Comparison of ENCODE assay signal across 8 cellular contexts in the genomic region with DNA sequence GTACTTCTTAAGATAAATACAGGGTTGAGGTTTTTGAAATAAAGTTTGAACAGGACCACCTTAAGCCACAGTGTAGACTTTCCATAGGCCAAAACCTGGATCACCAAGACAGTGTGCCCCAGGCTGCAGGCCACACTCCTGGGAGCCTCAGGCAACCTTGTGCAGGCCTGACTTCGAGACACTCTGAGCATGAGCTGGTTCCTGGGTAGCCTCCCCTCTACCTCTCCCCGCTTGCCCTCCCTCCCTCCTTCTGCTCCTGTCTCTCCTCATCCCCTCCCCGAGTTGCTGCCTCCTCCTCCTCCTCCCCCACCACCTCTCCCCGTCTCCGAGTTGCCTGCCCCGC. TPM values are rescaled to one million over a fixed set of nuclear protein-coding genes. Genes with fewer than 3 reads are reported as not detected.
DNase-seq lines count a peak whose midpoint lies in the region; ATAC-seq and TF ChIP-seq lines count a peak whose summit lies in the region.

No MANE protein-coding gene starts in this region.

- H3K36me3 ChIP-seq in skeletal muscle tissue (ENCODE audit: control insufficient read depth in 3 of 3, insufficient read depth in 3 of 3, low read length in 3 of 3) = no peaks in the 10 kb centered on the region

- peaks cover 20 to 34% (median 28%) of the 10 kb centered on the region in 3 donors for H3K4me1 ChIP-seq in skeletal muscle tissue (ENCODE audit: control insufficient read depth in 3 of 3, insufficient read depth in 3 of 3, low read length in 3 of 3)

- peaks cover 5% of the 10 kb centered on the region for H3K27me3 Mint-ChIP-seq in activated CD8-positive, alpha-beta memory T cell treated with anti-CD3 and anti-CD28 coated beads, Interleukin-2, amount 10 ng/mL, durations not matched to agents 7 days and 5 days
- H3K27me3 Mint-ChIP-seq in glutamatergic neuron (ENCODE audit: unreplicated experiment) = no peaks in the 10 kb centered on the region

- peak overlapping the region in 2 of 3 donors; percentile 68 to 71 for H3K9ac ChIP-seq in skeletal muscle tissue (ENCODE audit: low read depth in 1 of 3, low read length in 3 of 3)

- peak overlapping the region; percentile 94 for H3K27ac ChIP-seq in skeletal muscle tissue (ENCODE audit: low read depth, low read length)

- no peaks in the 10 kb centered on the region for H3K9me3 Mint-ChIP-seq in activated CD8-positive, alpha-beta memory T cell treated with anti-CD3 and anti-CD28 coated beads, Interleukin-2, amount 10 ng/mL, durations not matched to agents 7 days and 5 days (ENCODE audit: low read depth)
- H3K9me3 Mint-ChIP-seq in glutamatergic neuron (ENCODE audit: unreplicated experiment) = no peaks in the 10 kb centered on the region

- H3K27ac Mint-ChIP-seq in activated CD8-positive, alpha-beta memory T cell treated with anti-CD3 and anti-CD28 coated beads, Interleukin-2, amount 10 ng/mL, durations not matched to agents 7 days and 5 days = peak overlapping the region; percentile 11
- no peak overlapping the region for H3K27ac Mint-ChIP-seq in glutamatergic neuron (ENCODE audit: unreplicated experiment)

- H3K27me3 ChIP-seq in skeletal muscle tissue (ENCODE audit: control insufficient read depth in 3 of 3, insufficient read depth in 3 of 3, low read length in 3 of 3) = no peaks in the 10 kb centered on the region

- peaks cover 3% of the 10 kb centered on the region for H3K36me3 Mint-ChIP-seq in activated CD8-positive, alpha-beta memory T cell treated with anti-CD3 and anti-CD28 coated beads, Interleukin-2, amount 10 ng/mL, durations not matched to agents 7 days and 5 days
- no peaks in the 10 kb centered on the region for H3K36me3 Mint-ChIP-seq in glutamatergic neuron (ENCODE audit: unreplicated experiment)

- CTCF ChIA-PET in activated CD8-positive, alpha-beta memory T cell treated with anti-CD3 and anti-CD28 coated beads, Interleukin-2, amount 10 ng/mL, durations not matched to agents 7 days and 5 days (lab: Charles Lee) = interaction anchor here (1.0 to 1.3 kb wide), 2 partner anchors 9 to 22 kb away, joined by 3 to 4 read pairs; no protein-coding TSS in a partner anchor

- peak overlapping the region; percentile 53 to 56 (median 55) for H3K4me3 ChIP-seq in skeletal muscle tissue (ENCODE audit: low read length in 3 of 3)

- peak overlapping the region; percentile 28 for H3K4me3 Mint-ChIP-seq in activated CD8-positive, alpha-beta memory T cell treated with anti-CD3 and anti-CD28 coated beads, Interleukin-2, amount 10 ng/mL, durations not matched to agents 7 days and 5 days
- peak overlapping the region; percentile 70 for H3K4me3 Mint-ChIP-seq in glutamatergic neuron (ENCODE audit: unreplicated experiment)

- no peak for DNase-seq in activated CD8-positive, alpha-beta memory T cell treated with anti-CD3 and anti-CD28 coated beads, Interleukin-2, amount 10 ng/mL, durations not matched to agents 7 days and 5 days
- no peak for DNase-seq in activated CD8-positive, alpha-beta memory T cell treated with anti-CD3 and anti-CD28 coated beads, Interleukin-2, amount 50 U/mL, for 48 hours
- DNase-seq in RKO (ENCODE audit: low spot score) (peak; percentile 36), glutamatergic neuron (no peak), NCI-H2107 (lab: John Stamatoyannopoulos, UW) (no peak)

- peaks cover 27% of the 10 kb centered on the region for H3K4me1 Mint-ChIP-seq in activated CD8-positive, alpha-beta memory T cell treated with anti-CD3 and anti-CD28 coated beads, Interleukin-2, amount 10 ng/mL, durations not matched to agents 7 days and 5 days
- H3K4me1 Mint-ChIP-seq in glutamatergic neuron (ENCODE audit: low read depth, unreplicated experiment) = peaks cover 3% of the 10 kb centered on the region

- no peak for TF ChIP-seq CTCF in glutamatergic neuron (IDR thresholded peaks at IDR 0.05; ENCODE audit: partially characterized antibody, unreplicated experiment)

- no peaks in the 10 kb centered on the region for H3K9me3 ChIP-seq in skeletal muscle tissue (ENCODE audit: control insufficient read depth in 3 of 3, low read length in 3 of 3)

- ATAC-seq in activated CD8-positive, alpha-beta memory T cell treated with anti-CD3 and anti-CD28 coated beads, Interleukin-2, amount 10 ng/mL, durations not matched to agents 7 days and 5 days = peak; percentile 37
- no peak for ATAC-seq in GM18520 (IDR thresholded peaks at IDR 0.05; ENCODE audit: unreplicated experiment)
- ATAC-seq in GM19351 (IDR thresholded peaks at IDR 0.05; ENCODE audit: unreplicated experiment) = no peak

RNA-seq across cellular contexts. Expression of gene PROC, which starts 10.6 kb away (rescaled TPM):
- under 1 TPM in 1 of 2 experiments, not detected in 1; 0.30 TPM for total RNA-seq in activated CD8-positive, alpha-beta memory T cell treated with anti-CD3 and anti-CD28 coated beads, Interleukin-2, amount 10 ng/mL, durations not matched to agents 7 days and 5 days
- not detected for total RNA-seq in glutamatergic neuron (ENCODE audit: unreplicated experiment)
- total RNA-seq in skeletal muscle tissue = not detected

RNA-seq across cellular contexts. Expression of gene MAP3K2, which starts 19.9 kb away (rescaled TPM):
- 10 to 100 TPM; 53.5 to 56.9 TPM for total RNA-seq in activated CD8-positive, alpha-beta memory T cell treated with anti-CD3 and anti-CD28 coated beads, Interleukin-2, amount 10 ng/mL, durations not matched to agents 7 days and 5 days
- total RNA-seq in glutamatergic neuron (ENCODE audit: unreplicated experiment) (42.7 TPM), skeletal muscle tissue (21.9 TPM)
